In the genomic region with DNA sequence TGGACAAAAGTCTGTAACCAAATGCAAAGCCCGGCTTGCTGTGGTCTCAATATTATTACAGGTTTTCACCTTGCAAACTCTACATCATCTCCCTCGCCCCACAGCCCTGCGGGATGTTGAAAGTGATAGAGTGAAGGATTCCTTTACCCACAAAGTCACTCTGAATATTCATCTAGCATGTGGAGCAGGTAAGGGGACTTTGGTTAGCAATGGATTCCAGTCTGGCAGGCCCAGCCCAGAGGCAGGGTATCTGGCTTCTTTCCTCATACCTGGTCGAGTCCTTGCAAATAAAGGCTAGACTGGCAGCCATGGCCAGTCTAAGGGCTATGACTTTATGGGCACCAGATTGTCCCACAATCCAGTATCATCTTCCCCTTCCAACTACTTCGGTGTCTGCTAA, we compare ENCODE assay signal across 1 cellular context.
TF ChIP-seq lines count a peak whose summit lies in the region.

No MANE protein-coding gene starts in this region.

TF ChIP-seq in GM23338, 12 proteins besides CTCF, POLR2A, EP300 and RAD21:
- TF ChIP-seq ZNF331 (CRISPR knock-in tag; IDR thresholded peaks at IDR 0.05; ENCODE audit: low read depth) (no peak), STAT1 (IDR thresholded peaks at IDR 0.05; ENCODE audit: unreplicated experiment) (no peak), EZH2phosphoT487 (IDR thresholded peaks at IDR 0.05; ENCODE audit: unreplicated experiment) (no peak), EZH2 (IDR thresholded peaks at IDR 0.05; ENCODE audit: low read depth, unreplicated experiment) (no peak), JUNB (IDR thresholded peaks at IDR 0.05; ENCODE audit: unreplicated experiment) (no peak)
- TF ChIP-seq, protein P1, sequence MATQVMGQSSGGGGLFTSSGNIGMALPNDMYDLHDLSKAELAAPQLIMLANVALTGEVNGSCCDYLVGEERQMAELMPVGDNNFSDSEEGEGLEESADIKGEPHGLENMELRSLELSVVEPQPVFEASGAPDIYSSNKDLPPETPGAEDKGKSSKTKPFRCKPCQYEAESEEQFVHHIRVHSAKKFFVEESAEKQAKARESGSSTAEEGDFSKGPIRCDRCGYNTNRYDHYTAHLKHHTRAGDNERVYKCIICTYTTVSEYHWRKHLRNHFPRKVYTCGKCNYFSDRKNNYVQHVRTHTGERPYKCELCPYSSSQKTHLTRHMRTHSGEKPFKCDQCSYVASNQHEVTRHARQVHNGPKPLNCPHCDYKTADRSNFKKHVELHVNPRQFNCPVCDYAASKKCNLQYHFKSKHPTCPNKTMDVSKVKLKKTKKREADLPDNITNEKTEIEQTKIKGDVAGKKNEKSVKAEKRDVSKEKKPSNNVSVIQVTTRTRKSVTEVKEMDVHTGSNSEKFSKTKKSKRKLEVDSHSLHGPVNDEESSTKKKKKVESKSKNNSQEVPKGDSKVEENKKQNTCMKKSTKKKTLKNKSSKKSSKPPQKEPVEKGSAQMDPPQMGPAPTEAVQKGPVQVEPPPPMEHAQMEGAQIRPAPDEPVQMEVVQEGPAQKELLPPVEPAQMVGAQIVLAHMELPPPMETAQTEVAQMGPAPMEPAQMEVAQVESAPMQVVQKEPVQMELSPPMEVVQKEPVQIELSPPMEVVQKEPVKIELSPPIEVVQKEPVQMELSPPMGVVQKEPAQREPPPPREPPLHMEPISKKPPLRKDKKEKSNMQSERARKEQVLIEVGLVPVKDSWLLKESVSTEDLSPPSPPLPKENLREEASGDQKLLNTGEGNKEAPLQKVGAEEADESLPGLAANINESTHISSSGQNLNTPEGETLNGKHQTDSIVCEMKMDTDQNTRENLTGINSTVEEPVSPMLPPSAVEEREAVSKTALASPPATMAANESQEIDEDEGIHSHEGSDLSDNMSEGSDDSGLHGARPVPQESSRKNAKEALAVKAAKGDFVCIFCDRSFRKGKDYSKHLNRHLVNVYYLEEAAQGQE (IDR thresholded peaks at IDR 0.05; ENCODE audit: unreplicated experiment), result no peak
